Comparison of ENCODE assay signal across 17 cellular contexts in the genomic region with DNA sequence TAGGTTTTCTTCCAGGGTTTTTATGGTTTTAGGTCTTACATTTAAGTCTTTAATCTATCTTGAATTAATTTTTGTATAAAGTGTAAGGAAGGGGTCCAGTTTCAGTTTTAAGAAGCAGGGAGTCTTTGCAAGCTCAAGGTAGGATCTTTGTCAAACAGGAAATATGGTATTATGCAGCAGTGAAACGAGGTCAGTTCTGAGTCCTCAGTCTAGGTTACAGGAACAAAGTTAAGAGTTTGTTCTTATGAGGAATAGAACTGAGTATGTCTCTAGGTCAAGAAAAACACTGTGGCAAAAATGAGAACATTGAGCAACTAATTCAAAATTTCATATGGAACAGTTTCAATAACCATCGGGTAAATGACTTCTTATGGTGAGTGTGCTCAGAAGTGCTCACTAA.
"Had no signal": no experiment of that assay in that cellular context is flagged by ENCODE, and none has a peak within 500 bp of the region (broad histone marks: within the 10 kb centered on the region; RNA-seq: fewer than 3 reads in every experiment).

No MANE protein-coding gene starts in this region.

- H3K36me3 ChIP-seq: right lobe of liver, thoracic aorta, upper lobe of left lung had no signal

- H3K79me2 ChIP-seq: parathyroid adenoma had no signal

- H3K9me3 Mint-ChIP-seq: activated naive CD8-positive, alpha-beta T cell treated with anti-CD3 and anti-CD28 coated beads for 36 hours; effector memory CD8-positive, alpha-beta T cell; naive thymus-derived CD4-positive, alpha-beta T cell had no signal

- H3K4me3 Mint-ChIP-seq: activated naive CD8-positive, alpha-beta T cell treated with anti-CD3 and anti-CD28 coated beads for 36 hours; naive thymus-derived CD4-positive, alpha-beta T cell had no signal

- H3K27ac ChIP-seq: parathyroid adenoma, right lobe of liver, thoracic aorta, upper lobe of left lung had no signal

- H3K36me3 Mint-ChIP-seq: activated naive CD8-positive, alpha-beta T cell treated with anti-CD3 and anti-CD28 coated beads for 36 hours; naive thymus-derived CD4-positive, alpha-beta T cell had no signal

- H3K9ac ChIP-seq: parathyroid adenoma had no signal

- H3K4me3 ChIP-seq: mucosa of descending colon, right lobe of liver, thoracic aorta, upper lobe of left lung had no signal

- FAIRE-seq: small intestine had no signal

- ATAC-seq: effector memory CD8-positive, alpha-beta T cell; left ventricle myocardium superior; mucosa of descending colon; naive thymus-derived CD4-positive, alpha-beta T cell had no signal

- H3K4me1 ChIP-seq: parathyroid adenoma had no signal

- H2AFZ ChIP-seq: parathyroid adenoma had no signal

- DNase-seq: activated naive CD4-positive, alpha-beta T cell; activated naive CD8-positive, alpha-beta T cell treated with anti-CD3 and anti-CD28 coated beads for 36 hours; amygdala; dermis blood vessel endothelial cell; effector memory CD8-positive, alpha-beta T cell; foreskin fibroblast; left ventricle myocardium superior; mucosa of descending colon; naive thymus-derived CD4-positive, alpha-beta T cell; right lobe of liver; small intestine; stimulated activated CD4-positive, alpha-beta T cell treated with anti-CD3 and anti-CD28 coated beads, Interleukin-15, amount 100 ng/mL, for 24 hours; stimulated activated CD4-positive, alpha-beta T cell treated with anti-CD3 and anti-CD28 coated beads, Interleukin-4, amount 100 ng/mL, for 1 hour; T-helper 9 cell; upper lobe of left lung had no signal

- H3K9me3 ChIP-seq: mucosa of descending colon, right lobe of liver, thoracic aorta, upper lobe of left lung had no signal

- H3K27ac Mint-ChIP-seq: activated naive CD8-positive, alpha-beta T cell treated with anti-CD3 and anti-CD28 coated beads for 36 hours; naive thymus-derived CD4-positive, alpha-beta T cell had no signal

- H3K27me3 ChIP-seq: right lobe of liver, upper lobe of left lung had no signal
